ENCODE assay signal across 24 cellular contexts in the genomic region with DNA sequence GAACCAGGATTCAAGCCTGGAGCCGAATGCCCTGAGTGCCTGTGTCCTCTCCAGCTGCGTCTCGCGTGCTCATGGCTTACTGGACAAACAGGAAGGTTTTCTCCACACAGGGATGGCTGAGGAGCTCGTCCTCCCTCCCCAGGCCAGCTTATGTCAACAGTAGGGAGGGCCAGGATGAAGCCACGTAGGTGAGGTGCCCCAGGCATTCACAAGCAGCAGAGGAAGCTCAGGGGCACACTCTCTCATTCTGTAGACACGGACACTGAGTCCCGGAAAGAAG. TPM values are rescaled to one million over a fixed set of nuclear protein-coding genes. Genes with fewer than 3 reads are reported as not detected.
A peak's percentile ranks its signal among the peaks of the same experiment; 100 is the strongest.
DNase-seq lines count a peak whose midpoint lies in the region; ATAC-seq and TF ChIP-seq lines count a peak whose summit lies in the region.
"Had no signal": no experiment of that assay in that cellular context is flagged by ENCODE, and none has a peak within 500 bp of the region (broad histone marks: within the 10 kb centered on the region; RNA-seq: fewer than 3 reads in every experiment).

No MANE protein-coding gene starts in this region.

- no peaks in the 10 kb centered on the region for H3K27me3 Mint-ChIP-seq in MCF 10A (ENCODE audit: insufficient read depth, unreplicated experiment)
- peaks cover 1% of the 10 kb centered on the region for H3K27me3 Mint-ChIP-seq in osteocyte (ENCODE audit: unreplicated experiment)

- no peak overlapping the region for H2AFZ ChIP-seq in PC-3 (ENCODE audit: low read length)
- H2AFZ ChIP-seq: GM23338 had no signal

- POLR2A ChIA-PET in MCF 10A (lab: Yijun Ruan, JAX) = no interaction called here
- POLR2A ChIA-PET in PC-3 (lab: Charles Lee; ENCODE audit: unreplicated experiment) = no interaction called here

- H3K9me3 Mint-ChIP-seq in MCF 10A (ENCODE audit: unreplicated experiment) (no peaks in the 10 kb centered on the region), osteocyte (ENCODE audit: unreplicated experiment) (no peaks in the 10 kb centered on the region)
- H3K9me3 Mint-ChIP-seq: T-helper 1 cell treated with Interleukin-12 subunit alpha and Interleukin-12 subunit beta and Interleukin-4 antibody, amounts not matched to agents 30 μg/mL and 1 μg/mL, for 36 hours had no signal

- H3K9ac ChIP-seq in PC-3 (ENCODE audit: low read length) = no peak overlapping the region
- H3K9ac ChIP-seq: SK-N-SH had no signal

- CTCF ChIA-PET in MCF 10A (lab: Yijun Ruan, JAX) (no interaction called here), PC-3 (lab: Charles Lee) (interaction anchor here (0.6 kb wide), 1 partner anchor 61 kb away, joined by 3 read pairs; no protein-coding TSS in a partner anchor)

- H3K27me3 ChIP-seq in PC-3 (ENCODE audit: low read length) = no peaks in the 10 kb centered on the region

- in situ Hi-C loops in T47D (cut with HindIII; ENCODE audit: low pct_unique_long_range_greater_than_20kb, low sequenced_read_pairs) = no loop called here

- H4K20me1 ChIP-seq in PC-3 (ENCODE audit: low read length) = no peaks in the 10 kb centered on the region

- intact Hi-C loops in MCF 10A (cut with micrococcal nuclease) (no loop called here), PC-3 (cut with micrococcal nuclease) (no loop called here)

- ATAC-seq in PC-3 = no peak
- ATAC-seq in GM21423 (IDR thresholded peaks at IDR 0.05; ENCODE audit: unreplicated experiment) = no peak
- ATAC-seq: GM23338 had no signal

- no peak overlapping the region for H3K4me3 ChIP-seq in PC-3 (ENCODE audit: low read length)
- H3K4me3 ChIP-seq: GM23338, HAP-1 had no signal

- H3K4me3 Mint-ChIP-seq in MCF 10A (ENCODE audit: unreplicated experiment) (no peak overlapping the region), osteocyte (ENCODE audit: unreplicated experiment) (no peak overlapping the region)
- H3K4me3 Mint-ChIP-seq: GM23338; HFFc6; T-helper 1 cell treated with Interleukin-12 subunit alpha and Interleukin-12 subunit beta and Interleukin-4 antibody, amounts not matched to agents 30 μg/mL and 1 μg/mL, for 36 hours had no signal

- H3K27ac Mint-ChIP-seq in MCF 10A (ENCODE audit: low read depth, unreplicated experiment) = no peak overlapping the region
- H3K27ac Mint-ChIP-seq in osteocyte (ENCODE audit: unreplicated experiment) = no peak overlapping the region
- H3K27ac Mint-ChIP-seq: GM23338; HFFc6; T-helper 1 cell treated with Interleukin-12 subunit alpha and Interleukin-12 subunit beta and Interleukin-4 antibody, amounts not matched to agents 30 μg/mL and 1 μg/mL, for 36 hours had no signal

- no peaks in the 10 kb centered on the region for H3F3A ChIP-seq in PC-3 (ENCODE audit: low read length, unreplicated experiment)

- no peaks in the 10 kb centered on the region for H3K4me1 ChIP-seq in PC-3 (ENCODE audit: insufficient read depth, low read length)
- H3K4me1 ChIP-seq: HAP-1 had no signal

- H3K4me1 Mint-ChIP-seq in MCF 10A (ENCODE audit: insufficient read depth, unreplicated experiment) (no peaks in the 10 kb centered on the region), osteocyte (ENCODE audit: unreplicated experiment) (no peaks in the 10 kb centered on the region)
- H3K4me1 Mint-ChIP-seq: GM23338 had no signal

- no peaks in the 10 kb centered on the region for H3K36me3 ChIP-seq in PC-3 (ENCODE audit: low read depth, low read length)
- H3K36me3 ChIP-seq: HAP-1 had no signal

- H3K27ac ChIP-seq in PC-3 (ENCODE audit: low read length) = no peak overlapping the region

- TF ChIP-seq CTCF in MCF 10A (IDR thresholded peaks at IDR 0.05; ENCODE audit: unreplicated experiment) = no peak
- TF ChIP-seq CTCF in PC-3 (conservative IDR thresholded peaks at IDR 0.05; ENCODE audit: low read depth, low read length) = no peak
- TF ChIP-seq CTCF in osteocyte (IDR thresholded peaks at IDR 0.05) = no peak

- no peaks in the 10 kb centered on the region for H3K36me3 Mint-ChIP-seq in MCF 10A (ENCODE audit: insufficient read depth, unreplicated experiment)
- no peaks in the 10 kb centered on the region for H3K36me3 Mint-ChIP-seq in osteocyte (ENCODE audit: unreplicated experiment)

- no TSS peak for BruUV-seq in MCF 10A (replicated peaks; lab: Mats Ljungman, UMichigan)
- no TSS peak for BruUV-seq in PC-3 (replicated peaks; lab: Mats Ljungman, UMichigan)

- no peaks in the 10 kb centered on the region for H3K9me3 ChIP-seq in PC-3 (ENCODE audit: low read length)
- H3K9me3 ChIP-seq: HAP-1, SK-N-SH had no signal

- DNase-seq in T47D (ENCODE audit: low read depth in 1 of 2, low spot score in 1 of 2) (peak; percentile 77 to 93), MCF 10A (ENCODE audit: unreplicated experiment) (no peak), PC-3 (peak; percentile 27), islet precursor cell (peak; percentile 50), osteocyte (ENCODE audit: extremely low spot score, unreplicated experiment) (no peak), RPMI8226 (no peak)
- DNase-seq: DMS79 treated with DMSO at 0.1 percent for 48 hours, GF-D8, HFFc6, IMR-90, KG1, NCI-H1048, NCI-H1436 treated with DMSO at 0.1 percent for 48 hours, NCI-H187 treated with DMSO at 0.1 percent for 48 hours, NCI-H446, NCI-H524 treated with DMSO at 0.1 percent for 48 hours, NCI-H82, SK-N-SH, SW 1271 had no signal

- H3K4me2 ChIP-seq in PC-3 (ENCODE audit: low read length) = no peak overlapping the region
- H3K4me2 ChIP-seq: GM23338, SK-N-SH had no signal

- H3K9me2 ChIP-seq in PC-3 (replicated peaks; ENCODE audit: low read length) = no peaks in the 10 kb centered on the region
- H3K9me2 ChIP-seq: SK-N-SH had no signal

- no peaks in the 10 kb centered on the region for H3K79me2 ChIP-seq in PC-3 (ENCODE audit: low read length)

RNA-seq across cellular contexts. Expression of gene TRPV4, which starts 49.3 kb away (rescaled TPM):
- total RNA-seq in MCF 10A (2022) (0.09 and 0.15 TPM in 2 replicates), PC-3 (2014; rRNA removed) (1.6 and 2.4 TPM in 2 replicates), osteocyte (1.3 and 1.6 TPM in 2 replicates)
- total RNA-seq: A172 had no signal

Comparison
In these comparisons a context has a peak if more than half of its experiments do, and no peak if none do; other contexts are left out.
1. DNase-seq: peak in T47D (2 of 2), PC-3 (single experiment) and islet precursor cell (single experiment); none in MCF 10A (single experiment), osteocyte (single experiment) and RPMI8226 (single experiment).